1 cellular context compared by ENCODE assay signal in the genomic region with DNA sequence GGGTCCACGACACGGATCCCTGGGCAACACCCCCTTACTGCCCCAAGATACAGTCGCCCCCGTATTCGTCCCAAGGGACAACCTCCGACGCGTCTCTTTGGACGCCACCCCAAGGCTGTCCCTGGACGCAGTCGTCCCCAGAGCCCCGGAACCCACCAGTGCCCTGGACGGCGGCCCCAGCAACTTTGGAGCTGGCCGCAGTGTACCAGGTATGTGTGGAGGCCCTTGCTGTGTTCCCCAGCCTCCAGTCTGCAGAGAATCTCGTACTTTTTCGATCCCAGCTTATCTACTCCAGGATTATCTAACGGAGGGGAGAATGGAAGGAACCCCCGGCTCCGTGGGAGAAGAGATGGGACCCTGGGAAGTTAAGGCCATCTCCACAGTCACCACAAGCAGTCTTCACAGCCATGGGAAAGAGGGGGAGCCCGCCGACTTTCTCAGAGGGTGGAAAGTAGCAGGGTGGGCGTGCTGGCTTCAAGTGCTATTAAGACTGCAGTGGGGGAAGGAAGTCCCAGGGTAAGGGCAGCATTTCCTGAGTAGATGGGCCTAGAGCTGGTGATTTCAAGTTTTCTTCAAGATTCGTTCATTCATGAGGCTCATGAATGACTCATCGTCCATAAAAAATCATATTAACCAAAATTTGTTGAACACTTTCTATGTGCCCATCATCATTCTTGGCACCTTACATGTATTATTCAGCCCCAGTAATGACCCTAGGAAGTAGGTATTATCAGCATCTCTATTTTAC.
A peak's percentile ranks its signal among the peaks of the same experiment; 100 is the strongest.
TF ChIP-seq lines count a peak whose summit lies in the region.

No MANE protein-coding gene starts in this region.

TF ChIP-seq in K562, 482 proteins besides CTCF, POLR2A, EP300 and RAD21:
- TF ChIP-seq, protein P1, sequence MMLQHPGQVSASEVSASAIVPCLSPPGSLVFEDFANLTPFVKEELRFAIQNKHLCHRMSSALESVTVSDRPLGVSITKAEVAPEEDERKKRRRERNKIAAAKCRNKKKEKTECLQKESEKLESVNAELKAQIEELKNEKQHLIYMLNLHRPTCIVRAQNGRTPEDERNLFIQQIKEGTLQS (IDR thresholded peaks at IDR 0.05): peak; percentile 46
- TF ChIP-seq, protein P1 (CRISPR knock-in tag; conservative IDR thresholded peaks at IDR 0.05): no peak
- no peak for TF ChIP-seq ILF3 (IDR thresholded peaks at IDR 0.05; ENCODE audit: borderline replicate concordance)
- no peak for TF ChIP-seq MEF2D (tag; conservative IDR thresholded peaks at IDR 0.05; ENCODE audit: low read depth)
- no peak for TF ChIP-seq ZFP91 (CRISPR knock-in tag; IDR thresholded peaks at IDR 0.05)
- TF ChIP-seq SMAD3 (CRISPR knock-in tag; conservative IDR thresholded peaks at IDR 0.05): no peak
- TF ChIP-seq NFE2L1 (tag; IDR thresholded peaks at IDR 0.05; ENCODE audit: borderline replicate concordance, low read depth): no peak
- TF ChIP-seq DDX20 (tag; IDR thresholded peaks at IDR 0.05; ENCODE audit: low read depth): no peak
- TF ChIP-seq KHSRP (IDR thresholded peaks at IDR 0.05): no peak
- TF ChIP-seq, protein P2, sequence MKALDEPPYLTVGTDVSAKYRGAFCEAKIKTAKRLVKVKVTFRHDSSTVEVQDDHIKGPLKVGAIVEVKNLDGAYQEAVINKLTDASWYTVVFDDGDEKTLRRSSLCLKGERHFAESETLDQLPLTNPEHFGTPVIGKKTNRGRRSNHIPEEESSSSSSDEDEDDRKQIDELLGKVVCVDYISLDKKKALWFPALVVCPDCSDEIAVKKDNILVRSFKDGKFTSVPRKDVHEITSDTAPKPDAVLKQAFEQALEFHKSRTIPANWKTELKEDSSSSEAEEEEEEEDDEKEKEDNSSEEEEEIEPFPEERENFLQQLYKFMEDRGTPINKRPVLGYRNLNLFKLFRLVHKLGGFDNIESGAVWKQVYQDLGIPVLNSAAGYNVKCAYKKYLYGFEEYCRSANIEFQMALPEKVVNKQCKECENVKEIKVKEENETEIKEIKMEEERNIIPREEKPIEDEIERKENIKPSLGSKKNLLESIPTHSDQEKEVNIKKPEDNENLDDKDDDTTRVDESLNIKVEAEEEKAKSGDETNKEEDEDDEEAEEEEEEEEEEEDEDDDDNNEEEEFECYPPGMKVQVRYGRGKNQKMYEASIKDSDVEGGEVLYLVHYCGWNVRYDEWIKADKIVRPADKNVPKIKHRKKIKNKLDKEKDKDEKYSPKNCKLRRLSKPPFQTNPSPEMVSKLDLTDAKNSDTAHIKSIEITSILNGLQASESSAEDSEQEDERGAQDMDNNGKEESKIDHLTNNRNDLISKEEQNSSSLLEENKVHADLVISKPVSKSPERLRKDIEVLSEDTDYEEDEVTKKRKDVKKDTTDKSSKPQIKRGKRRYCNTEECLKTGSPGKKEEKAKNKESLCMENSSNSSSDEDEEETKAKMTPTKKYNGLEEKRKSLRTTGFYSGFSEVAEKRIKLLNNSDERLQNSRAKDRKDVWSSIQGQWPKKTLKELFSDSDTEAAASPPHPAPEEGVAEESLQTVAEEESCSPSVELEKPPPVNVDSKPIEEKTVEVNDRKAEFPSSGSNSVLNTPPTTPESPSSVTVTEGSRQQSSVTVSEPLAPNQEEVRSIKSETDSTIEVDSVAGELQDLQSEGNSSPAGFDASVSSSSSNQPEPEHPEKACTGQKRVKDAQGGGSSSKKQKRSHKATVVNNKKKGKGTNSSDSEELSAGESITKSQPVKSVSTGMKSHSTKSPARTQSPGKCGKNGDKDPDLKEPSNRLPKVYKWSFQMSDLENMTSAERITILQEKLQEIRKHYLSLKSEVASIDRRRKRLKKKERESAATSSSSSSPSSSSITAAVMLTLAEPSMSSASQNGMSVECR (CRISPR knock-in tag; IDR thresholded peaks at IDR 0.05): 0 out of 2 replicates have a peak, but pooled peaks have one; percentile 7
- no peak for TF ChIP-seq E2F3 (CRISPR knock-in tag; IDR thresholded peaks at IDR 0.05)
